8 cellular contexts compared by ENCODE assay signal in the genomic region with DNA sequence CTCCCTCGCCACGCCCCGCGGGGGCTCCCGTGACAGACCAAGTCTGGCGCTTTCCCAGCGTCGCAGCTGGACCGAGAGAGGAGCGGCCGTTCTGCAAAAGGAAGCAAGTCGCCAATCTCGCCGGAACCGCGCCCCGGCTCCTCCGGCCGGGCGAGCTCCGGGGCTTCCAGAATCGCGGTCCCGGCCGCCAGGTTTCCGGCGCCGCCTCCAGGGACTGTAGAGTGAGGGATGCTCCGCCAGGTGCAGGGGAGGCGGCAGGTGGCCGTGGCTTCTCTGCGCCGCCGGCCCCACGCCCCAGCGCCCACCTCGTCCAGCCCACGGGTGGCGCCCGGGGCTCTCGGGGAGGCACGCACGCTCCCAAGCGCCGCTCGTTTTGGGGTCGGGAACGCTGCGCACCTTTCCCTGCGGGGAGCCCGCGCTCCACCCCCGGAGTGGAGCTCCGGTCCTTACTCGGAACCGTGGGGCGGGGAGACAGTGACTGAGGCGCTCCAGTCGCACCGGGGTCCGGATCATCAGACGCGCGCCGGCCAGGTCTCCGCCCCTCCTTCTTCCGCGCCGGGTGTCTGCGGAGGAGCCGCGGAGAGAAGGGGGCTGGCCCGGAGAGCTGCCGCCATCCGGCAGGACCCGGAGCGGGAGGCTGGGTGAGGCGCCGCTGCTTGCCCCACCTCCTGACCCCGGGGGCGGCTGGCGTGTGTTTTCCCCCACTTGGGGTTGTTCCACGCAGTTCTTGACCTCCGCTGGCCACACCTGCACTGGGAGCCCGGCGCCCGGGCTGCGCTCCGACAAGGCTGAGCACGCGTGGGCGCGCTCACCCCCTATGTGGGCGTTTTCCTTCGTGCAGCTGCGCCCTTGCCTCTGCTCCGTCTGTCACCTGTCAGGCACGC. TPM values are rescaled to one million over a fixed set of nuclear protein-coding genes. Genes with fewer than 3 reads are reported as not detected.
DNase-seq lines count a peak whose midpoint lies in the region; ATAC-seq, FAIRE-seq and TF ChIP-seq lines count a peak whose summit lies in the region.

A gene with protein sequence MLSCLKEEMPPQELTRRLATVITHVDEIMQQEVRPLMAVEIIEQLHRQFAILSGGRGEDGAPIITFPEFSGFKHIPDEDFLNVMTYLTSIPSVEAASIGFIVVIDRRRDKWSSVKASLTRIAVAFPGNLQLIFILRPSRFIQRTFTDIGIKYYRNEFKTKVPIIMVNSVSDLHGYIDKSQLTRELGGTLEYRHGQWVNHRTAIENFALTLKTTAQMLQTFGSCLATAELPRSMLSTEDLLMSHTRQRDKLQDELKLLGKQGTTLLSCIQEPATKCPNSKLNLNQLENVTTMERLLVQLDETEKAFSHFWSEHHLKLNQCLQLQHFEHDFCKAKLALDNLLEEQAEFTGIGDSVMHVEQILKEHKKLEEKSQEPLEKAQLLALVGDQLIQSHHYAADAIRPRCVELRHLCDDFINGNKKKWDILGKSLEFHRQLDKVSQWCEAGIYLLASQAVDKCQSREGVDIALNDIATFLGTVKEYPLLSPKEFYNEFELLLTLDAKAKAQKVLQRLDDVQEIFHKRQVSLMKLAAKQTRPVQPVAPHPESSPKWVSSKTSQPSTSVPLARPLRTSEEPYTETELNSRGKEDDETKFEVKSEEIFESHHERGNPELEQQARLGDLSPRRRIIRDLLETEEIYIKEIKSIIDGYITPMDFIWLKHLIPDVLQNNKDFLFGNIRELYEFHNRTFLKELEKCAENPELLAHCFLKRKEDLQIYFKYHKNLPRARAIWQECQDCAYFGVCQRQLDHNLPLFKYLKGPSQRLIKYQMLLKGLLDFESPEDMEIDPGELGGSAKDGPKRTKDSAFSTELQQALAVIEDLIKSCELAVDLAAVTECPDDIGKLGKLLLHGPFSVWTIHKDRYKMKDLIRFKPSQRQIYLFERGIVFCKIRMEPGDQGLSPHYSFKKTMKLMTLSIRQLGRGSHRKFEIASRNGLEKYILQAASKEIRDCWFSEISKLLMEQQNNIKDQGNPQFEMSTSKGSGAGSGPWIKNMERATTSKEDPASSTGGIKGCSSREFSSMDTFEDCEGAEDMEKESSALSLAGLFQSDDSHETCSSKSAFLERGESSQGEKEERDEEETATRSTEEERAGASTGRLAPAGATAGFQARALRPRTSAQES (minus strand): TSS at position 480 of the 884 bp plus-strand sequence. CDS start 642 bp downstream, outside the sequence.

- no peak for FAIRE-seq in astrocyte (lab: Jason Lieb, UNC)
- no peak for FAIRE-seq in RCC 7860 (lab: Jason Lieb, UNC)

- no peaks in the 10 kb centered on the region for H3K4me1 Mint-ChIP-seq in Calu3 (ENCODE audit: low read depth, unreplicated experiment)
- H3K4me1 Mint-ChIP-seq in T-helper 1 cell treated with Interleukin-12 subunit alpha and Interleukin-12 subunit beta and Interleukin-4 antibody, amounts not matched to agents 30 μg/mL and 1 μg/mL, for 36 hours (ENCODE audit: low read depth) = peaks cover 15% of the 10 kb centered on the region
- no peaks in the 10 kb centered on the region for H3K4me1 Mint-ChIP-seq in astrocyte (ENCODE audit: low read depth, unreplicated experiment)

- H3K27ac ChIP-seq in astrocyte (ENCODE audit: low read depth, low read length) = no peak within 1 kb of the TSS

- H3K36me3 ChIP-seq in Loucy (ENCODE audit: insufficient read depth, low read length) = no peaks in the 10 kb centered on the region
- H3K36me3 ChIP-seq in astrocyte (ENCODE audit: insufficient read depth, low read length) = no peaks in the 10 kb centered on the region

- CTCF ChIA-PET in Calu3 (lab: Charles Lee) = interaction anchor here (0.8 to 1.8 kb wide), 5 partner anchors 10 to 456 kb away, joined by 3 to 6 read pairs (median 3); partner anchors contain the start of gene PARL

- H4K20me1 ChIP-seq in Loucy (ENCODE audit: insufficient read depth, low read length, poor library complexity, severe bottlenecking) (no peaks in the 10 kb centered on the region), astrocyte (ENCODE audit: insufficient read depth, low read length) (no peaks in the 10 kb centered on the region)

- H2AFZ ChIP-seq in Loucy (ENCODE audit: low read length) (peak within 1 kb of the TSS; percentile 97), astrocyte (ENCODE audit: low read depth, low read length) (peak within 1 kb of the TSS; percentile 94)

- H3K27me3 Mint-ChIP-seq in Calu3 (ENCODE audit: unreplicated experiment) (peaks cover 75% of the 10 kb centered on the region), astrocyte (ENCODE audit: low read depth, unreplicated experiment) (peaks cover 44% of the 10 kb centered on the region)
- H3K27me3 Mint-ChIP-seq in T-helper 1 cell treated with Interleukin-12 subunit alpha and Interleukin-12 subunit beta and Interleukin-4 antibody, amounts not matched to agents 30 μg/mL and 1 μg/mL, for 36 hours (ENCODE audit: low read depth) = peaks cover 5% of the 10 kb centered on the region

- intact Hi-C loops in Calu3 (cut with micrococcal nuclease; ENCODE audit: unreplicated experiment) (no loop called here), sciatic nerve (cut with DNase I) (no loop called here)

- H3K9me3 Mint-ChIP-seq in Calu3 (ENCODE audit: low read depth, unreplicated experiment) (no peaks in the 10 kb centered on the region), astrocyte (ENCODE audit: unreplicated experiment) (no peaks in the 10 kb centered on the region)
- no peaks in the 10 kb centered on the region for H3K9me3 Mint-ChIP-seq in T-helper 1 cell treated with Interleukin-12 subunit alpha and Interleukin-12 subunit beta and Interleukin-4 antibody, amounts not matched to agents 30 μg/mL and 1 μg/mL, for 36 hours

- H3K27ac Mint-ChIP-seq in Calu3 (ENCODE audit: unreplicated experiment) (no peak within 1 kb of the TSS), astrocyte (ENCODE audit: unreplicated experiment) (peak within 1 kb of the TSS; percentile 7)
- peak within 1 kb of the TSS; percentile 70 for H3K27ac Mint-ChIP-seq in T-helper 1 cell treated with Interleukin-12 subunit alpha and Interleukin-12 subunit beta and Interleukin-4 antibody, amounts not matched to agents 30 μg/mL and 1 μg/mL, for 36 hours

- H3K36me3 Mint-ChIP-seq in Calu3 (ENCODE audit: insufficient read depth, unreplicated experiment) (peaks cover 7% of the 10 kb centered on the region), astrocyte (ENCODE audit: low read depth, unreplicated experiment) (no peaks in the 10 kb centered on the region)
- peaks cover 2% of the 10 kb centered on the region for H3K36me3 Mint-ChIP-seq in T-helper 1 cell treated with Interleukin-12 subunit alpha and Interleukin-12 subunit beta and Interleukin-4 antibody, amounts not matched to agents 30 μg/mL and 1 μg/mL, for 36 hours (ENCODE audit: low read depth)

- H3K4me3 Mint-ChIP-seq in Calu3 (ENCODE audit: low read depth, unreplicated experiment) (peak within 1 kb of the TSS; percentile 66), astrocyte (ENCODE audit: unreplicated experiment) (peak within 1 kb of the TSS; percentile 87)
- peak within 1 kb of the TSS; percentile 88 for H3K4me3 Mint-ChIP-seq in T-helper 1 cell treated with Interleukin-12 subunit alpha and Interleukin-12 subunit beta and Interleukin-4 antibody, amounts not matched to agents 30 μg/mL and 1 μg/mL, for 36 hours

- H3F3A ChIP-seq in Loucy (ENCODE audit: low read depth) = no peaks in the 10 kb centered on the region

- H3K79me2 ChIP-seq in Loucy (ENCODE audit: insufficient read depth, low read length) (peaks cover 10% of the 10 kb centered on the region; the same call in 1 of the 2 replicates), astrocyte (ENCODE audit: insufficient read depth, low read length) (no peaks in the 10 kb centered on the region)

- peak within 1 kb of the TSS; percentile 85 for H3K4me3 ChIP-seq in Loucy (ENCODE audit: low read length, poor library complexity, severe bottlenecking)
- H3K4me3 ChIP-seq in astrocyte (ENCODE audit: insufficient read depth, low read depth, low read length) = peak within 1 kb of the TSS; percentile 60

- H3K27me3 ChIP-seq in Loucy (ENCODE audit: insufficient read depth, low read length, poor library complexity, severe bottlenecking) (no peaks in the 10 kb centered on the region), astrocyte (ENCODE audit: insufficient read depth, low read length) (peaks cover 41% of the 10 kb centered on the region)

- no peaks in the 10 kb centered on the region for H3K9me3 ChIP-seq in Loucy (ENCODE audit: insufficient read depth, low read depth, low read length)
- no peaks in the 10 kb centered on the region for H3K9me3 ChIP-seq in astrocyte (ENCODE audit: insufficient read depth, low read depth, low read length)

- no peaks in the 10 kb centered on the region for H3K9me2 ChIP-seq in Loucy (replicated peaks; ENCODE audit: low read depth, low read length)

- TF ChIP-seq CTCF in Calu3 (IDR thresholded peaks at IDR 0.05; ENCODE audit: unreplicated experiment) = no peak
- no peak; the same call in 1 of the 2 replicates for TF ChIP-seq CTCF in Loucy (conservative IDR thresholded peaks at IDR 0.05; ENCODE audit: low read length)
- TF ChIP-seq CTCF in astrocyte (IDR thresholded peaks at IDR 0.05; ENCODE audit: insufficient read depth, low read depth, low read length) = no peak

- H3K4me2 ChIP-seq in Loucy (ENCODE audit: low read depth, low read length, poor library complexity, severe bottlenecking) (peak within 1 kb of the TSS; percentile 79), astrocyte (ENCODE audit: low read length) (peak within 1 kb of the TSS; percentile 94)

- ATAC-seq in GM21717 (IDR thresholded peaks at IDR 0.05; ENCODE audit: unreplicated experiment) = peak; percentile 70
- peak; percentile 84 for ATAC-seq in sciatic nerve

- no TSS peak for BruUV-seq in Calu3 (replicated peaks; lab: Mats Ljungman, UMichigan)

- H3K9ac ChIP-seq in Loucy (ENCODE audit: low read depth, low read length, poor library complexity, severe bottlenecking) = peak within 1 kb of the TSS; percentile 71
- H3K9ac ChIP-seq in astrocyte (ENCODE audit: low read length) = peak within 1 kb of the TSS; percentile 21

- H3K4me1 ChIP-seq in Loucy (ENCODE audit: insufficient read depth, low read length, poor library complexity, severe bottlenecking) (peaks cover 28% of the 10 kb centered on the region), astrocyte (ENCODE audit: insufficient read depth, low read length) (peaks cover 12% of the 10 kb centered on the region)

- peak; percentile 59 for DNase-seq in Calu3
- DNase-seq in astrocyte (ENCODE audit: low read depth) = peak; percentile 5
- peak in 45 of 51 donors; percentile 4 to 81 (median 45) for DNase-seq in hypothalamus (lab: John Stamatoyannopoulos, UW)
- DNase-seq in sciatic nerve (ENCODE audit: low spot score) = peak; percentile 81
- DNase-seq in RCC 7860 (ENCODE audit: low spot score) = no peak

RNA-seq across cellular contexts. Expression of the gene that starts here (rescaled TPM):
- total RNA-seq in Calu3 (2022) = 0.27 and 0.35 TPM in 2 replicates
- 0.89 and 1.2 TPM in 2 replicates for total RNA-seq in astrocyte
- 2.6 TPM for total RNA-seq in sciatic nerve

Comparison
In these comparisons a context has a peak if more than half of its experiments do, and no peak if none do; other contexts are left out.
1. Peak in DNase-seq in Calu3; RNA of the gene not detected or under 1 TPM.